ENCODE assay signal across 26 cellular contexts in the genomic region with DNA sequence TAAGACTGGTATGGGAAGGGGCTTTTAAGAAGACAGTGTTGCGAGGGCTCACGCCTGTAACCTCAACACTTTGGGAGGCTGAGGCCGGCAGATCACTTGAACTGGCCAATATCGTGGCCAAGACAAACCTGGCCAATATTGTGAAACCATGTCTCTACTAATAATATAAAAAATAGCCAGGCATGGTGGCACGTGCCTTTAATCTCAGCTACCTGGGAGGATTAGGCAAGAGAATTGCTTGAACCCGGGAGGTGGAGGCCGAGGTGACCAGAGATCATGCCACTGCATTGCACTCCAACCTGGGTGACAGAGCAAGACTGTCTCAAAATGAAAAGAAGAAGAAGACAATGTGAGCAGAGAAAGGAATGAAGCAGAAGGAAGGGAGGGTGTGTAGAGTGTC.
"Had no signal": no experiment of that assay in that cellular context is flagged by ENCODE, and none has a peak within 500 bp of the region (broad histone marks: within the 10 kb centered on the region; RNA-seq: fewer than 3 reads in every experiment).

No MANE protein-coding gene starts in this region.

- H3K27me3 Mint-ChIP-seq: activated naive CD8-positive, alpha-beta T cell; activated T-cell treated with anti-CD3 and anti-CD28 coated beads, Interleukin-2, amount 50 U/mL, for 24 hours; brain had no signal

- H3K4me3 ChIP-seq: Peyer's patch, SJSA1 had no signal

- H3K4me1 ChIP-seq: SJSA1 had no signal

- H3K27ac ChIP-seq: Peyer's patch, SJSA1 had no signal

- H3K4me3 Mint-ChIP-seq: activated CD8-positive, alpha-beta memory T cell treated with anti-CD3 and anti-CD28 coated beads, Interleukin-2, amount 10 ng/mL, durations not matched to agents 7 days and 5 days; activated T-cell treated with anti-CD3 and anti-CD28 coated beads, Interleukin-2, amount 50 U/mL, for 24 hours; brain; central memory CD8-positive, alpha-beta T cell; WTC11 had no signal

- DNase-seq: activated CD4-positive, alpha-beta T cell treated with anti-CD3 and anti-CD28 coated beads, Interleukin-2, amount 50 U/mL, for 1 hour; activated CD4-positive, CD25-positive, alpha-beta regulatory T cell treated with anti-CD3 and anti-CD28 coated beads, Interleukin-2, amount 50 U/mL, for 72 hours; activated CD8-positive, alpha-beta memory T cell treated with anti-CD3 and anti-CD28 coated beads, Interleukin-2, amount 10 ng/mL, durations not matched to agents 7 days and 5 days; activated effector memory CD4-positive, alpha-beta T cell treated with anti-CD3 and anti-CD28 coated beads, Interleukin-2, amount 50 U/mL, for 16 hours; activated T-cell treated with anti-CD3 and anti-CD28 coated beads, Interleukin-2, amount 50 U/mL, for 24 hours; amygdala; IMR-90; Kasumi-1; KBM-7; NCI-H1105 treated with DMSO at 0.1 percent for 48 hours; NCI-H1436 treated with DMSO at 0.1 percent for 48 hours; NCI-H187; NCI-H2081; NCI-H510A treated with DMSO at 0.1 percent for 48 hours; NCI-H69; NK-92 treated with Interleukin-12 subunit alpha and Interleukin-12 subunit beta, amount 100 ng/mL, for 24 hours; Peyer's patch; SHP77; SW 1271; T-helper 9 cell had no signal

- H3K36me3 ChIP-seq: Peyer's patch, SJSA1 had no signal

- H3K9me3 ChIP-seq: Peyer's patch, SJSA1 had no signal

- ATAC-seq: SK-N-SH treated with all-trans-retinoic acid at 6 μM for 48 hours, WTC11 had no signal

- H3K9me3 Mint-ChIP-seq: activated T-cell treated with anti-CD3 and anti-CD28 coated beads, Interleukin-2, amount 50 U/mL, for 24 hours; central memory CD8-positive, alpha-beta T cell had no signal

- H3K27ac Mint-ChIP-seq: brain, WTC11 had no signal

- H3K36me3 Mint-ChIP-seq: activated CD8-positive, alpha-beta memory T cell treated with anti-CD3 and anti-CD28 coated beads, Interleukin-2, amount 10 ng/mL, durations not matched to agents 7 days and 5 days; activated naive CD8-positive, alpha-beta T cell; brain had no signal

- H3K27me3 ChIP-seq: Peyer's patch had no signal
